15 cellular contexts compared by ENCODE assay signal in genomic region chr10:11725912-11726311, GRCh38.
"Had no signal": no experiment of that assay in that cellular context is flagged by ENCODE, and none has a peak within 500 bp of the region (broad histone marks: within the 10 kb centered on the region; RNA-seq: fewer than 3 reads in every experiment).

No MANE protein-coding gene starts in this region.

- H3K4me3 Mint-ChIP-seq: activated naive CD8-positive, alpha-beta T cell; memory B cell; natural killer cell treated with Interleukin-12 subunit alpha and Interleukin-12 subunit beta and Interleukin-15 and Interleukin-18, amount 100 ng/mL, for 72 hours; stimulated activated naive B cell treated with anti-CD40 and anti-IgM and Interleukin-4, amounts not matched to agents 10 μg/mL and 1 μg/mL and 100 μg/mL, for 72 hours had no signal

- H3K36me3 ChIP-seq: adrenal gland, ascending aorta, uterus had no signal

- DNase-seq: activated CD4-positive, alpha-beta T cell treated with anti-CD3 and anti-CD28 coated beads for 1 hour; activated CD4-positive, alpha-beta T cell treated with anti-CD3 and anti-CD28 coated beads, Interleukin-2, amount 50 U/mL, for 1 hour; activated naive CD4-positive, alpha-beta T cell; activated T-cell treated with anti-CD3 and anti-CD28 coated beads, Interleukin-2, amount 50 U/mL, for 1 hour; effector memory CD4-positive, alpha-beta T cell; stimulated activated CD4-positive, alpha-beta T cell treated with anti-CD3 and anti-CD28 coated beads, Interleukin-2, amount 100 ng/mL, for 24 hours; testis; uterus had no signal

- H3K9me3 Mint-ChIP-seq: memory B cell; natural killer cell treated with Interleukin-12 subunit alpha and Interleukin-12 subunit beta and Interleukin-15 and Interleukin-18, amount 100 ng/mL, for 72 hours had no signal

- H3K9me3 ChIP-seq: adrenal gland, ascending aorta, testis, uterus had no signal

- H3K27ac ChIP-seq: adrenal gland, ascending aorta, testis, uterus had no signal

- H3K4me1 ChIP-seq: adrenal gland, ascending aorta, testis, uterus had no signal

- H3K36me3 Mint-ChIP-seq: activated naive CD8-positive, alpha-beta T cell; memory B cell; natural killer cell treated with Interleukin-12 subunit alpha and Interleukin-12 subunit beta and Interleukin-15 and Interleukin-18, amount 100 ng/mL, for 72 hours had no signal

- H3K4me3 ChIP-seq: adrenal gland, ascending aorta, testis, uterus had no signal

- ATAC-seq: natural killer cell treated with Interleukin-12 subunit alpha and Interleukin-12 subunit beta and Interleukin-15 and Interleukin-18, amount 100 ng/mL, for 72 hours had no signal

- FAIRE-seq: small intestine had no signal

- H3K27me3 ChIP-seq: adrenal gland, ascending aorta, testis, uterus had no signal

- H3K27ac Mint-ChIP-seq: activated naive CD8-positive, alpha-beta T cell; natural killer cell treated with Interleukin-12 subunit alpha and Interleukin-12 subunit beta and Interleukin-15 and Interleukin-18, amount 100 ng/mL, for 72 hours had no signal

- H3K27me3 Mint-ChIP-seq: memory B cell; stimulated activated naive B cell treated with anti-CD40 and anti-IgM and Interleukin-4, amounts not matched to agents 10 μg/mL and 1 μg/mL and 100 μg/mL, for 72 hours had no signal
